1 cellular context compared by ENCODE assay signal in genomic region chr20:47373206-47373722, GRCh38.
TF ChIP-seq lines count a peak whose summit lies in the region.

No MANE protein-coding gene starts in this region.

TF ChIP-seq in HepG2, 621 proteins besides CTCF, POLR2A, EP300 and RAD21:
- TF ChIP-seq HNF4G (IDR thresholded peaks at IDR 0.05; ENCODE audit: borderline replicate concordance, low read depth, low read length), result 0 out of 2 replicates have a peak, but pooled peaks have one; percentile 2
- TF ChIP-seq HNF4G (CRISPR knock-in tag; IDR thresholded peaks at IDR 0.05; ENCODE audit: borderline replicate concordance, low read depth), result no peak
- no peak for TF ChIP-seq GATAD1 (CRISPR knock-in tag; IDR thresholded peaks at IDR 0.05)
- TF ChIP-seq, protein P1, sequence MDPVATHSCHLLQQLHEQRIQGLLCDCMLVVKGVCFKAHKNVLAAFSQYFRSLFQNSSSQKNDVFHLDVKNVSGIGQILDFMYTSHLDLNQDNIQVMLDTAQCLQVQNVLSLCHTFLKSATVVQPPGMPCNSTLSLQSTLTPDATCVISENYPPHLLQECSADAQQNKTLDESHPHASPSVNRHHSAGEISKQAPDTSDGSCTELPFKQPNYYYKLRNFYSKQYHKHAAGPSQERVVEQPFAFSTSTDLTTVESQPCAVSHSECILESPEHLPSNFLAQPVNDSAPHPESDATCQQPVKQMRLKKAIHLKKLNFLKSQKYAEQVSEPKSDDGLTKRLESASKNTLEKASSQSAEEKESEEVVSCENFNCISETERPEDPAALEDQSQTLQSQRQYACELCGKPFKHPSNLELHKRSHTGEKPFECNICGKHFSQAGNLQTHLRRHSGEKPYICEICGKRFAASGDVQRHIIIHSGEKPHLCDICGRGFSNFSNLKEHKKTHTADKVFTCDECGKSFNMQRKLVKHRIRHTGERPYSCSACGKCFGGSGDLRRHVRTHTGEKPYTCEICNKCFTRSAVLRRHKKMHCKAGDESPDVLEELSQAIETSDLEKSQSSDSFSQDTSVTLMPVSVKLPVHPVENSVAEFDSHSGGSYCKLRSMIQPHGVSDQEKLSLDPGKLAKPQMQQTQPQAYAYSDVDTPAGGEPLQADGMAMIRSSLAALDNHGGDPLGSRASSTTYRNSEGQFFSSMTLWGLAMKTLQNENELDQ (CRISPR knock-in tag; IDR thresholded peaks at IDR 0.05; ENCODE audit: borderline replicate concordance), result no peak
- no peak for TF ChIP-seq ZNF350 (CRISPR knock-in tag; IDR thresholded peaks at IDR 0.05; ENCODE audit: borderline replicate concordance, low read depth)
- peak; percentile 81 for TF ChIP-seq ZFP36 (IDR thresholded peaks at IDR 0.05; ENCODE audit: borderline replicate concordance, low read depth, low read length, partially characterized antibody)
- no peak for TF ChIP-seq ZNF207 (IDR thresholded peaks at IDR 0.05; ENCODE audit: borderline replicate concordance)
- no peak for TF ChIP-seq SRSF4 (IDR thresholded peaks at IDR 0.05; ENCODE audit: low read depth, low read length, poor library complexity, severe bottlenecking)
